8 cellular contexts compared by ENCODE assay signal in genomic region chr7:26198133-26198780, GRCh38. TPM values are rescaled to one million over a fixed set of nuclear protein-coding genes. Genes with fewer than 3 reads are reported as not detected.
A peak's percentile ranks its signal among the peaks of the same experiment; 100 is the strongest.
DNase-seq lines count a peak whose midpoint lies in the region; ATAC-seq and TF ChIP-seq lines count a peak whose summit lies in the region.

No MANE protein-coding gene starts in this region.

- CTCF ChIA-PET in activated CD8-positive, alpha-beta memory T cell treated with anti-CD3 and anti-CD28 coated beads, Interleukin-2, amount 10 ng/mL, durations not matched to agents 7 days and 5 days (lab: Charles Lee): interaction anchor here (0.9 to 4.4 kb wide), 16 partner anchors 10 to 336 kb away, joined by 3 to 29 read pairs (median 4); partner anchors contain the start of genes NFE2L3 and SNX10

- no peaks in the 10 kb centered on the region for H3K9me3 ChIP-seq in mucosa of descending colon

- H3K4me3 ChIP-seq in mucosa of descending colon: peak overlapping the region; percentile 97

- no peak for ATAC-seq in activated CD8-positive, alpha-beta memory T cell treated with anti-CD3 and anti-CD28 coated beads, Interleukin-2, amount 10 ng/mL, durations not matched to agents 7 days and 5 days
- no peak for ATAC-seq in mucosa of descending colon
- ATAC-seq in GM19351 (IDR thresholded peaks at IDR 0.05; ENCODE audit: unreplicated experiment): no peak

- intact Hi-C loops in mucosa of descending colon (cut with DNase I, micrococcal nuclease): loop anchor here in 1 of 2 donors (5.0 kb wide), 1 partner anchor 106 kb away; no protein-coding TSS in a partner anchor

- peak overlapping the region; percentile 100 for H3K27ac ChIP-seq in cingulate gyrus (ENCODE audit: low read depth, low read length)

- no peak for DNase-seq in activated CD8-positive, alpha-beta memory T cell treated with anti-CD3 and anti-CD28 coated beads, Interleukin-2, amount 10 ng/mL, durations not matched to agents 7 days and 5 days
- no peak for DNase-seq in activated CD8-positive, alpha-beta memory T cell treated with anti-CD3 and anti-CD28 coated beads, Interleukin-2, amount 50 U/mL, for 48 hours
- peak; percentile 34 for DNase-seq in NCI-H2227 treated with DMSO at 0.1 percent for 48 hours (lab: John Stamatoyannopoulos, UW)
- DNase-seq in mucosa of descending colon: peak in 1 of 3 donors; percentile 67
- DNase-seq in HPDE6-E6E7 (ENCODE audit: extremely low spot score): no peak
- DNase-seq in NK-92 treated with Interleukin-12 subunit alpha and Interleukin-12 subunit beta, amount 100 ng/mL, for 24 hours (lab: John Stamatoyannopoulos, UW): no peak

- TF ChIP-seq CTCF in mucosa of descending colon (IDR thresholded peaks at IDR 0.05): peak; percentile 53

- H3K4me3 Mint-ChIP-seq in activated CD8-positive, alpha-beta memory T cell treated with anti-CD3 and anti-CD28 coated beads, Interleukin-2, amount 10 ng/mL, durations not matched to agents 7 days and 5 days: peak overlapping the region; percentile 100

- peaks cover 6% of the 10 kb centered on the region for H3K36me3 ChIP-seq in mucosa of descending colon (ENCODE audit: low read depth)

- H3K4me1 Mint-ChIP-seq in activated CD8-positive, alpha-beta memory T cell treated with anti-CD3 and anti-CD28 coated beads, Interleukin-2, amount 10 ng/mL, durations not matched to agents 7 days and 5 days: peaks cover 37% of the 10 kb centered on the region

- no peaks in the 10 kb centered on the region for H3K9me3 Mint-ChIP-seq in activated CD8-positive, alpha-beta memory T cell treated with anti-CD3 and anti-CD28 coated beads, Interleukin-2, amount 10 ng/mL, durations not matched to agents 7 days and 5 days (ENCODE audit: low read depth)

- peaks cover 77% of the 10 kb centered on the region for H3K36me3 Mint-ChIP-seq in activated CD8-positive, alpha-beta memory T cell treated with anti-CD3 and anti-CD28 coated beads, Interleukin-2, amount 10 ng/mL, durations not matched to agents 7 days and 5 days

- H3K27ac Mint-ChIP-seq in activated CD8-positive, alpha-beta memory T cell treated with anti-CD3 and anti-CD28 coated beads, Interleukin-2, amount 10 ng/mL, durations not matched to agents 7 days and 5 days: peak overlapping the region; percentile 99

- H3K27me3 Mint-ChIP-seq in activated CD8-positive, alpha-beta memory T cell treated with anti-CD3 and anti-CD28 coated beads, Interleukin-2, amount 10 ng/mL, durations not matched to agents 7 days and 5 days: peaks cover 8% of the 10 kb centered on the region

- peaks cover 35% of the 10 kb centered on the region for H3K4me1 ChIP-seq in mucosa of descending colon (ENCODE audit: low read depth)

RNA-seq across cellular contexts. Expression of gene HNRNPA2B1, which starts 2.3 kb away (rescaled TPM):
- total RNA-seq in activated CD8-positive, alpha-beta memory T cell treated with anti-CD3 and anti-CD28 coated beads, Interleukin-2, amount 10 ng/mL, durations not matched to agents 7 days and 5 days: 100 to 1,000 TPM; 768 to 857 TPM
- 100 to 1,000 TPM; 345 to 441 (median 379) TPM for total RNA-seq in mucosa of descending colon

RNA-seq across cellular contexts. Expression of gene CBX3, which starts 3.3 kb away (rescaled TPM):
- 100 to 1,000 TPM; 235 to 279 TPM for total RNA-seq in activated CD8-positive, alpha-beta memory T cell treated with anti-CD3 and anti-CD28 coated beads, Interleukin-2, amount 10 ng/mL, durations not matched to agents 7 days and 5 days
- 10 to 100 TPM; 61.3 to 93.8 (median 81.4) TPM for total RNA-seq in mucosa of descending colon

RNA-seq across cellular contexts. Expression of gene NFE2L3, which starts 46.3 kb away (rescaled TPM):
- 10 to 100 TPM; 20.1 to 44.4 TPM for total RNA-seq in activated CD8-positive, alpha-beta memory T cell treated with anti-CD3 and anti-CD28 coated beads, Interleukin-2, amount 10 ng/mL, durations not matched to agents 7 days and 5 days
- 10 to 100 TPM in 1 of 3 donors, 1 to 10 TPM in 2; 7.3 to 12.2 (median 8.4) TPM for total RNA-seq in mucosa of descending colon
